ENCODE assay signal across 8 cellular contexts in the genomic region with DNA sequence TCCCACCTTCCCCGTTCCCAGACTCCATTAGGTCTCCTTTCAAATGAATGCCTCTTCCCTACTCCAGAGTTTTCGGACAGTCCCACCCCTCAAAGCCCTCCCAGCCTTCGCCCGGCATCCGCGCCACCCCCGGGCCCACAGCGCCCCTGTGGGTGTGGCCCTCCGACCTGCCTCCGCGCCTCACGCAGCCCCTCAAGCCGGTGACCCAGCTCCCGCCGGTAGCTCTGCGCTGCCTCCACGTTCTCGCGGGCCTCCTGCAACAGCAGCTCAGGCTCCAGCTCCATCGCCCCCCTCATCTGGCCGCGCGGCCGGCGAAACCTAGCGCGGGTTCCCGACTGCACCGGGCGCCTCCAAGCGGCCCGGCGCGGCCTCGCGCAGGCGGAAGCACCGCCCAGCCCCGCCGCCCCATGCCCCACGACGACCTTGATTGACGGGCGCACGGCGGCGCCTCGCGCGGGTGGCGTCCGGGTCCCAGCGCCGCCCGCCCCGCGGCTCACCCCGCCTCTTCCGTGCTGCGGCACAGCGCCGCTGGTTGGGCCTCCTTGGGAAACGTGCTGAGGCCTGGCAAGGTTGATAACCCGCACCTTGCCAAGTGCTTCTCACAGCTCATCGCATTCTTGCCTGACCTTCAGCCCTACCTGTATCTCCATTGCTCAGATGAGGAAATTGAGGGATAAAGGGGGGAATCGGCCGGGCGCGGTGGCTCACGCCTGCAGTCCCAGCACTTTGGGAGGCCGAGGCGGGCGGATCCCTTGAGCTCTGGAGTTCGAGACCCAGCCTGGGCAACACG. TPM values are rescaled to one million over a fixed set of nuclear protein-coding genes. Genes with fewer than 3 reads are reported as not detected.
DNase-seq lines count a peak whose midpoint lies in the region; ATAC-seq and TF ChIP-seq lines count a peak whose summit lies in the region.

A gene with protein sequence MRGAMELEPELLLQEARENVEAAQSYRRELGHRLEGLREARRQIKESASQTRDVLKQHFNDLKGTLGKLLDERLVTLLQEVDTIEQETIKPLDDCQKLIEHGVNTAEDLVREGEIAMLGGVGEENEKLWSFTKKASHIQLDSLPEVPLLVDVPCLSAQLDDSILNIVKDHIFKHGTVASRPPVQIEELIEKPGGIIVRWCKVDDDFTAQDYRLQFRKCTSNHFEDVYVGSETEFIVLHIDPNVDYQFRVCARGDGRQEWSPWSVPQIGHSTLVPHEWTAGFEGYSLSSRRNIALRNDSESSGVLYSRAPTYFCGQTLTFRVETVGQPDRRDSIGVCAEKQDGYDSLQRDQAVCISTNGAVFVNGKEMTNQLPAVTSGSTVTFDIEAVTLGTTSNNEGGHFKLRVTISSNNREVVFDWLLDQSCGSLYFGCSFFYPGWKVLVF (minus strand): TSS at position 337 of the 790 bp plus-strand sequence. CDS start 41 bp downstream, at position 296.

- CTCF ChIA-PET in naive thymus-derived CD4-positive, alpha-beta T cell (lab: Charles Lee): interaction anchor here (0.5 to 5.2 kb wide), 6 partner anchors 11 to 489 kb away, joined by 3 to 61 read pairs (median 6); a partner anchor contains a TSS

- intact Hi-C loops in naive thymus-derived CD4-positive, alpha-beta T cell (cut with micrococcal nuclease): loop anchor here (1.0 to 10.0 kb wide), 18 partner anchors 8 to 1530 kb away; a partner anchor contains a TSS

- POLR2A ChIA-PET in naive thymus-derived CD4-positive, alpha-beta T cell (lab: Charles Lee): interaction anchor here (0.8 to 11.4 kb wide), 10 partner anchors 9 to 1207 kb away, joined by 3 to 305 read pairs (median 4); no protein-coding TSS in a partner anchor

- peak within 1 kb of the TSS; percentile 96 for H3K4me2 ChIP-seq in DOHH2 (ENCODE audit: low read length)

- H3K9me2 ChIP-seq in DOHH2 (replicated peaks; ENCODE audit: control insufficient read depth, low read length): no peaks in the 10 kb centered on the region

- peaks cover 19% of the 10 kb centered on the region for H3K36me3 ChIP-seq in DOHH2 (ENCODE audit: control insufficient read depth, low read length)
- peaks cover 0 to 9% (median 0%) of the 10 kb centered on the region in 3 experiments for H3K36me3 ChIP-seq in naive thymus-derived CD4-positive, alpha-beta T cell (ENCODE audit: control insufficient read depth in 2 of 3, insufficient read depth in 3 of 3, low read length in 3 of 3)

- H3K27ac ChIP-seq in DOHH2 (ENCODE audit: low read depth, low read length): peak within 1 kb of the TSS; percentile 83
- H3K27ac ChIP-seq in naive thymus-derived CD4-positive, alpha-beta T cell (ENCODE audit: low read depth, low read length): peak within 1 kb of the TSS; percentile 91

- DNase-seq in Kasumi-1 (lab: John Stamatoyannopoulos, UW) (peak; percentile 78 to 85), RKO (ENCODE audit: low spot score) (peak; percentile 93), activated T-helper 1 cell treated with Interleukin-2 at 50 U/mL for 16 hours (ENCODE audit: low read depth) (peak; percentile 89), fibroblast of gingiva (ENCODE audit: low read depth) (peak; percentile 89)
- peak; percentile 88 to 94 (median 92) for DNase-seq in naive thymus-derived CD4-positive, alpha-beta T cell

- peaks cover 24% of the 10 kb centered on the region for H3F3A ChIP-seq in DOHH2 (ENCODE audit: control insufficient read depth, insufficient read depth)

- H3K4me3 Mint-ChIP-seq in naive thymus-derived CD4-positive, alpha-beta T cell: peak within 1 kb of the TSS; percentile 92 to 100 (median 98)
- H3K4me3 Mint-ChIP-seq in stimulated activated memory B cell treated with anti-CD40 and anti-IgM and Interleukin-4, amounts not matched to agents 10 μg/mL and 1 μg/mL and 100 μg/mL, for 72 hours: peak within 1 kb of the TSS; percentile 96

- peaks cover 49% of the 10 kb centered on the region for H3K79me2 ChIP-seq in DOHH2 (ENCODE audit: control insufficient read depth, low read length)

- H3K4me1 ChIP-seq in DOHH2 (ENCODE audit: control insufficient read depth, low read length): peaks cover 44% of the 10 kb centered on the region
- H3K4me1 ChIP-seq in naive thymus-derived CD4-positive, alpha-beta T cell (ENCODE audit: control insufficient read depth in 2 of 2, insufficient read depth in 2 of 2, low read length in 2 of 2): peaks cover 23 to 25% of the 10 kb centered on the region in 2 donors

- peak within 1 kb of the TSS; percentile 83 for H3K4me3 ChIP-seq in DOHH2 (ENCODE audit: low read length)
- H3K4me3 ChIP-seq in naive thymus-derived CD4-positive, alpha-beta T cell (ENCODE audit: low read length): peak within 1 kb of the TSS; percentile 62

- ATAC-seq in GM21825 (IDR thresholded peaks at IDR 0.05; ENCODE audit: unreplicated experiment): peak; percentile 85
- peak; percentile 97 for ATAC-seq in naive thymus-derived CD4-positive, alpha-beta T cell
- ATAC-seq in stimulated activated memory B cell treated with anti-CD40 and anti-IgM and Interleukin-4, amounts not matched to agents 10 μg/mL and 1 μg/mL and 100 μg/mL, for 72 hours: peak; percentile 99

- no peaks in the 10 kb centered on the region for H3K27me3 ChIP-seq in DOHH2 (ENCODE audit: control insufficient read depth, low read length)
- H3K27me3 ChIP-seq in naive thymus-derived CD4-positive, alpha-beta T cell (ENCODE audit: control insufficient read depth in 2 of 2, insufficient read depth in 2 of 2, low read length in 2 of 2): no peaks in the 10 kb centered on the region

- peaks cover 0 to 12% (median 10%) of the 10 kb centered on the region in 5 donors for H3K36me3 Mint-ChIP-seq in naive thymus-derived CD4-positive, alpha-beta T cell
- H3K36me3 Mint-ChIP-seq in stimulated activated memory B cell treated with anti-CD40 and anti-IgM and Interleukin-4, amounts not matched to agents 10 μg/mL and 1 μg/mL and 100 μg/mL, for 72 hours: no peaks in the 10 kb centered on the region

- H3K9me3 Mint-ChIP-seq in naive thymus-derived CD4-positive, alpha-beta T cell: no peaks in the 10 kb centered on the region
- no peaks in the 10 kb centered on the region for H3K9me3 Mint-ChIP-seq in stimulated activated memory B cell treated with anti-CD40 and anti-IgM and Interleukin-4, amounts not matched to agents 10 μg/mL and 1 μg/mL and 100 μg/mL, for 72 hours

- no peaks in the 10 kb centered on the region for H3K27me3 Mint-ChIP-seq in naive thymus-derived CD4-positive, alpha-beta T cell
- H3K27me3 Mint-ChIP-seq in stimulated activated memory B cell treated with anti-CD40 and anti-IgM and Interleukin-4, amounts not matched to agents 10 μg/mL and 1 μg/mL and 100 μg/mL, for 72 hours: no peaks in the 10 kb centered on the region

- H4K20me1 ChIP-seq in DOHH2 (ENCODE audit: control insufficient read depth, insufficient read depth, low read depth, low read length): no peaks in the 10 kb centered on the region

- peak within 1 kb of the TSS; percentile 84 to 99 (median 91) for H3K27ac Mint-ChIP-seq in naive thymus-derived CD4-positive, alpha-beta T cell
- H3K27ac Mint-ChIP-seq in stimulated activated memory B cell treated with anti-CD40 and anti-IgM and Interleukin-4, amounts not matched to agents 10 μg/mL and 1 μg/mL and 100 μg/mL, for 72 hours: peak within 1 kb of the TSS; percentile 80

- peak; percentile 55 for TF ChIP-seq CTCF in DOHH2 (IDR thresholded peaks at IDR 0.05; ENCODE audit: low read depth, low read length, poor library complexity, severe bottlenecking)

- peaks cover 25 to 42% (median 36%) of the 10 kb centered on the region in 7 donors for H3K4me1 Mint-ChIP-seq in naive thymus-derived CD4-positive, alpha-beta T cell
- H3K4me1 Mint-ChIP-seq in stimulated activated memory B cell treated with anti-CD40 and anti-IgM and Interleukin-4, amounts not matched to agents 10 μg/mL and 1 μg/mL and 100 μg/mL, for 72 hours: peaks cover 47% of the 10 kb centered on the region

- H3K9me3 ChIP-seq in DOHH2 (ENCODE audit: control insufficient read depth, insufficient read depth, low read length): no peaks in the 10 kb centered on the region
- H3K9me3 ChIP-seq in naive thymus-derived CD4-positive, alpha-beta T cell (ENCODE audit: control insufficient read depth in 2 of 3, low read length in 3 of 3): no peaks in the 10 kb centered on the region

RNA-seq across cellular contexts. Expression of the gene that starts here (rescaled TPM):
- total RNA-seq in naive thymus-derived CD4-positive, alpha-beta T cell: 100 to 1,000 TPM in 2 of 5 experiments, 10 to 100 TPM in 3; 65.5 to 142 (median 86.7) TPM
- polyA plus RNA-seq in naive thymus-derived CD4-positive, alpha-beta T cell: 100 to 1,000 TPM; 200 to 220 TPM

Comparison
In these comparisons a context has a peak if more than half of its experiments do, and no peak if none do; other contexts are left out.
1. Peak in every context shown above with its lines: DNase-seq, ATAC-seq, H3K4me3 ChIP-seq and H3K27ac ChIP-seq.